ENCODE assay signal across 11 cellular contexts in genomic region chr5:178115835-178116405, GRCh38. TPM values are rescaled to one million over a fixed set of nuclear protein-coding genes. Genes with fewer than 3 reads are reported as not detected.
DNase-seq lines count a peak whose midpoint lies in the region; FAIRE-seq and TF ChIP-seq lines count a peak whose summit lies in the region.
"Had no signal": no experiment of that assay in that cellular context is flagged by ENCODE, and none has a peak within 500 bp of the region (broad histone marks: within the 10 kb centered on the region; RNA-seq: fewer than 3 reads in every experiment).

No MANE protein-coding gene starts in this region.

- no peaks in the 10 kb centered on the region for H3K9me3 ChIP-seq in ES-I3 (ENCODE audit: control insufficient read depth, insufficient read depth, low read length)
- H3K9me3 ChIP-seq in OCI-LY1 (ENCODE audit: low read length), result no peaks in the 10 kb centered on the region
- H3K9me3 ChIP-seq in endothelial cell of umbilical vein (replicated peaks; ENCODE audit: control insufficient read depth, insufficient read depth, low read length), result no peaks in the 10 kb centered on the region
- no peaks in the 10 kb centered on the region for H3K9me3 ChIP-seq in neural cell (ENCODE audit: low read length)
- H3K9me3 ChIP-seq in Peyer's patch, result no peaks in the 10 kb centered on the region
- H3K9me3 ChIP-seq: HAP-1 had no signal

- H3K4me1 ChIP-seq in ES-I3 (ENCODE audit: insufficient read depth, low read length), result peaks cover 28% of the 10 kb centered on the region
- peaks cover 72% of the 10 kb centered on the region for H3K4me1 ChIP-seq in OCI-LY1 (ENCODE audit: insufficient read depth, low read length, severe bottlenecking)
- peaks cover 47% of the 10 kb centered on the region for H3K4me1 ChIP-seq in endothelial cell of umbilical vein (ENCODE audit: control insufficient read depth, extremely low read depth, insufficient read depth, low read length)
- H3K4me1 ChIP-seq in Peyer's patch, result peaks cover 0 to 51% (median 26%) of the 10 kb centered on the region in 4 donors
- H3K4me1 ChIP-seq: HAP-1 had no signal

- no peaks in the 10 kb centered on the region for H3K9me1 ChIP-seq in endothelial cell of umbilical vein (replicated peaks; ENCODE audit: control insufficient read depth, extremely low read depth, insufficient read depth, low read length)

- H3K79me2 ChIP-seq in OCI-LY1 (ENCODE audit: insufficient read depth, low read length), result no peaks in the 10 kb centered on the region
- H3K79me2 ChIP-seq in endothelial cell of umbilical vein (ENCODE audit: control insufficient read depth, insufficient read depth, low read length), result peaks cover 9% of the 10 kb centered on the region
- H3K79me2 ChIP-seq in neural cell (replicated peaks; ENCODE audit: insufficient read depth, low read length), result no peaks in the 10 kb centered on the region

- CTCF ChIA-PET in endothelial cell of umbilical vein (lab: Charles Lee), result interaction anchor here (0.9 to 2.0 kb wide), 4 partner anchors 10 to 42 kb away, joined by 3 to 7 read pairs (median 3); no protein-coding TSS in a partner anchor

- H3K4me3 ChIP-seq in OCI-LY1 (ENCODE audit: low read depth, low read length, poor library complexity, severe bottlenecking), result peak overlapping the region; percentile 90
- peak overlapping the region in 2 of 3 experiments; percentile 69 to 94 for H3K4me3 ChIP-seq in endothelial cell of umbilical vein (replicated peaks in 1 of 3; ENCODE audit: insufficient read depth in 1 of 3, low read depth in 1 of 3, low read length in 3 of 3)
- H3K4me3 ChIP-seq in neural cell (ENCODE audit: low read length), result peak overlapping the region; percentile 79
- peak overlapping the region in 1 of 59 donors; percentile 69 for H3K4me3 ChIP-seq in dorsolateral prefrontal cortex
- peak overlapping the region in 1 of 4 donors; percentile 20 for H3K4me3 ChIP-seq in Peyer's patch
- H3K4me3 ChIP-seq: HAP-1 had no signal

- TF ChIP-seq RAD21 in neural cell (conservative IDR thresholded peaks at IDR 0.05), result no peak

- H4K20me1 ChIP-seq in OCI-LY1 (ENCODE audit: insufficient read depth, low read length) (no peaks in the 10 kb centered on the region), endothelial cell of umbilical vein (replicated peaks; ENCODE audit: control insufficient read depth, extremely low read depth, insufficient read depth, low read length) (no peaks in the 10 kb centered on the region), neural cell (ENCODE audit: insufficient read depth) (no peaks in the 10 kb centered on the region)

- BruUV-seq in endothelial cell of umbilical vein (replicated peaks; lab: Mats Ljungman, UMichigan), result no TSS peak

- TF ChIP-seq POLR2A in endothelial cell of umbilical vein (IDR thresholded peaks at IDR 0.05; ENCODE audit: low read depth, low read length) (no peak), Peyer's patch (IDR thresholded peaks at IDR 0.05) (no peak)

- H3K27me3 ChIP-seq in OCI-LY1 (ENCODE audit: insufficient read depth, low read length) (peaks cover 15% of the 10 kb centered on the region), endothelial cell of umbilical vein (ENCODE audit: control insufficient read depth in 2 of 2, insufficient read depth in 2 of 2, low read length in 2 of 2) (no peaks in the 10 kb centered on the region), neural cell (ENCODE audit: insufficient read depth, low read depth, low read length) (no peaks in the 10 kb centered on the region), dorsolateral prefrontal cortex (peaks cover 0 to 66% (median 23%) of the 10 kb centered on the region in 45 donors), Peyer's patch (peaks cover 0 to 13% of the 10 kb centered on the region in 2 donors)

- POLR2A ChIA-PET in endothelial cell of umbilical vein (lab: Charles Lee), result interaction anchor here (0.6 to 1.0 kb wide), 2 partner anchors 9 to 27 kb away, joined by 3 to 5 read pairs; no protein-coding TSS in a partner anchor

- H3K4me2 ChIP-seq in OCI-LY1 (ENCODE audit: low read length) (peak overlapping the region; percentile 79), endothelial cell of umbilical vein (ENCODE audit: insufficient read depth, low read length) (peak overlapping the region; percentile 72), neural cell (ENCODE audit: low read length) (no peak overlapping the region)

- FAIRE-seq in endothelial cell of umbilical vein (lab: Jason Lieb, UNC), result peak; percentile 74

- H3F3A ChIP-seq in OCI-LY1 (ENCODE audit: insufficient read depth, low read length) (no peaks in the 10 kb centered on the region), neural cell (ENCODE audit: insufficient read depth, low read length, poor library complexity, severe bottlenecking) (no peaks in the 10 kb centered on the region)

- TF ChIP-seq EP300 in neural cell (conservative IDR thresholded peaks at IDR 0.05; ENCODE audit: poor library complexity, severe bottlenecking), result no peak

- intact Hi-C loops in endothelial cell of umbilical vein (cut with micrococcal nuclease), result loop anchor here (2.0 to 10.0 kb wide), 2 partner anchors 31 to 621 kb away; partner anchors contain the start of gene PDLIM7
- intact Hi-C loops in dorsolateral prefrontal cortex (cut with DNase I), result no loop called here

- H2AFZ ChIP-seq in OCI-LY1 (ENCODE audit: low read length) (no peak overlapping the region), endothelial cell of umbilical vein (ENCODE audit: low read depth, low read length) (no peak overlapping the region), neural cell (ENCODE audit: low read depth, low read length) (no peak overlapping the region)

- dilution Hi-C loops in endothelial cell of umbilical vein (cut with MboI; ENCODE audit: extremely low pct_ligation_motif_present, low sequenced_read_pairs), result no loop called here

- H3K36me3 ChIP-seq in ES-I3 (ENCODE audit: insufficient read depth, low read length), result no peaks in the 10 kb centered on the region
- no peaks in the 10 kb centered on the region; the same call in 1 of the 2 replicates for H3K36me3 ChIP-seq in OCI-LY1 (ENCODE audit: insufficient read depth, low read length)
- H3K36me3 ChIP-seq in endothelial cell of umbilical vein (ENCODE audit: control insufficient read depth in 2 of 2, extremely low read depth in 1 of 2, insufficient read depth in 2 of 2, low read length in 2 of 2), result peaks cover 0 to 9% of the 10 kb centered on the region in 2 experiments
- no peaks in the 10 kb centered on the region for H3K36me3 ChIP-seq in neural cell (ENCODE audit: insufficient read depth, low read length)
- H3K36me3 ChIP-seq in Peyer's patch, result no peaks in the 10 kb centered on the region
- H3K36me3 ChIP-seq: HAP-1 had no signal

- no peak for TF ChIP-seq CTCF in OCI-LY1 (IDR thresholded peaks at IDR 0.05; ENCODE audit: low read length)
- TF ChIP-seq CTCF in endothelial cell of umbilical vein (IDR thresholded peaks at IDR 0.05; ENCODE audit: extremely low read depth in 1 of 2, insufficient read depth in 1 of 2, low read depth in 1 of 2, low read length in 2 of 2), result no peak
- no peak for TF ChIP-seq CTCF in neural cell (IDR thresholded peaks at IDR 0.05; ENCODE audit: poor library complexity, severe bottlenecking)
- no peak for TF ChIP-seq CTCF in dorsolateral prefrontal cortex (IDR thresholded peaks at IDR 0.05 in 54 of 56, conservative IDR thresholded peaks at IDR 0.05 in 2 of 56; ENCODE audit: low read depth in 1 of 56, partially characterized antibody in 56 of 56)
- TF ChIP-seq CTCF in Peyer's patch (IDR thresholded peaks at IDR 0.05), result no peak

- H3K27ac ChIP-seq in OCI-LY1 (ENCODE audit: low read depth, low read length, poor library complexity, severe bottlenecking) (peak overlapping the region; percentile 97), endothelial cell of umbilical vein (ENCODE audit: insufficient read depth, low read depth, low read length) (peak overlapping the region; percentile 27), neural cell (ENCODE audit: low read length) (no peak overlapping the region), dorsolateral prefrontal cortex (no peak overlapping the region), Peyer's patch (peak overlapping the region in 1 of 4 donors; percentile 82), substantia nigra (ENCODE audit: low read depth, low read length, poor library complexity, severe bottlenecking) (no peak overlapping the region)

- H3K9ac ChIP-seq in ES-I3 (ENCODE audit: low read depth, low read length) (peak overlapping the region; percentile 60), OCI-LY1 (ENCODE audit: low read length) (peak overlapping the region; percentile 89), endothelial cell of umbilical vein (replicated peaks; ENCODE audit: extremely low read depth, insufficient read depth, low read length) (peak overlapping the region; percentile 19), neural cell (ENCODE audit: low read length) (no peak overlapping the region)

- H3K9me2 ChIP-seq in OCI-LY1 (ENCODE audit: low read depth, low read length), result no peaks in the 10 kb centered on the region
- H3K9me2 ChIP-seq in neural cell (ENCODE audit: insufficient read depth, low read length), result no peaks in the 10 kb centered on the region

- DNase-seq in endothelial cell of umbilical vein (ENCODE audit: low read depth, low spot score) (no peak), dorsolateral prefrontal cortex (no peak), Peyer's patch (no peak), substantia nigra (lab: John Stamatoyannopoulos, UW) (no peak)
- DNase-seq in activated CD4-positive, CD25-positive, alpha-beta regulatory T cell (lab: John Stamatoyannopoulos, UW), result no peak
- DNase-seq: DMS79 treated with DMSO at 0.1 percent for 48 hours, mesenchymal stem cell had no signal

RNA-seq across cellular contexts. Expression of gene N4BP3, which starts 2.6 kb away (rescaled TPM):
- total RNA-seq in endothelial cell of umbilical vein (38.2 and 40.3 TPM in 2 replicates), dorsolateral prefrontal cortex (10 to 100 TPM in 30 of 120 experiments, 1 to 10 TPM in 90; 2.7 to 13.4 (median 8.4) TPM), Peyer's patch (1 to 10 TPM in 2 of 4 donors, under 1 TPM in 2; 0.53 to 2.5 (median 1.1) TPM)
- polyA plus RNA-seq in endothelial cell of umbilical vein (11.8 and 12.5 TPM in 2 replicates), neural cell (4.6 and 5.8 TPM in 2 replicates)
- 8.3 and 10.6 TPM in 2 replicates for polyA plus RNA-seq in endothelial cell of umbilical vein (2011; cell fraction: cytosol; rRNA removed)
- polyA plus RNA-seq in endothelial cell of umbilical vein (2011; cell fraction: nucleus; rRNA removed), result 22.0 TPM in 2 replicates
- polyA plus RNA-seq in endothelial cell of umbilical vein (2012), result 2.4 and 3.4 TPM in 2 replicates
- polyA minus RNA-seq in endothelial cell of umbilical vein (13.2 and 16.2 TPM in 2 replicates), neural cell (6.3 and 6.4 TPM in 2 replicates)
- polyA minus RNA-seq in endothelial cell of umbilical vein (2011; cell fraction: cytosol; rRNA and poly(A)+ RNA removed), result 0.82 TPM
- polyA minus RNA-seq in endothelial cell of umbilical vein (2011; cell fraction: nucleus; rRNA and poly(A)+ RNA removed), result 13.2 and 19.0 TPM in 2 replicates

RNA-seq across cellular contexts. Expression of gene RMND5B, which starts 14.9 kb away (rescaled TPM):
- total RNA-seq in endothelial cell of umbilical vein (34.2 and 38.2 TPM in 2 replicates), dorsolateral prefrontal cortex (10 to 100 TPM; 30.6 to 55.2 (median 42.7) TPM), Peyer's patch (10 to 100 TPM; 35.9 to 59.4 (median 51.7) TPM)
- polyA plus RNA-seq in endothelial cell of umbilical vein (37.2 and 40.2 TPM in 2 replicates), neural cell (37.3 and 48.2 TPM in 2 replicates)
- polyA plus RNA-seq in endothelial cell of umbilical vein (2011; cell fraction: cytosol; rRNA removed), result 37.4 and 40.0 TPM in 2 replicates
- polyA plus RNA-seq in endothelial cell of umbilical vein (2011; cell fraction: nucleus; rRNA removed), result 56.5 and 63.0 TPM in 2 replicates
- polyA plus RNA-seq in endothelial cell of umbilical vein (2012), result 11.9 and 17.7 TPM in 2 replicates
- polyA minus RNA-seq in endothelial cell of umbilical vein (37.4 and 48.4 TPM in 2 replicates), neural cell (42.8 and 43.3 TPM in 2 replicates)
- 29.2 TPM for polyA minus RNA-seq in endothelial cell of umbilical vein (2011; cell fraction: cytosol; rRNA and poly(A)+ RNA removed)
- polyA minus RNA-seq in endothelial cell of umbilical vein (2011; cell fraction: nucleus; rRNA and poly(A)+ RNA removed), result 23.2 and 24.3 TPM in 2 replicates

RNA-seq across cellular contexts. Expression of gene NHP2, which starts 37.8 kb away (rescaled TPM):
- total RNA-seq in endothelial cell of umbilical vein, result 205 and 210 TPM in 2 replicates
- 202 and 220 TPM in 2 replicates for polyA plus RNA-seq in endothelial cell of umbilical vein
- 245 and 324 TPM in 2 replicates for polyA plus RNA-seq in endothelial cell of umbilical vein (2011; cell fraction: cytosol; rRNA removed)
- polyA plus RNA-seq in endothelial cell of umbilical vein (2011; cell fraction: nucleus; rRNA removed), result 87.5 and 117 TPM in 2 replicates
- polyA plus RNA-seq in endothelial cell of umbilical vein (2012), result 197 and 224 TPM in 2 replicates
- polyA minus RNA-seq in endothelial cell of umbilical vein, result 50.8 and 57.1 TPM in 2 replicates
- 130 TPM for polyA minus RNA-seq in endothelial cell of umbilical vein (2011; cell fraction: cytosol; rRNA and poly(A)+ RNA removed)
- 25.5 and 36.5 TPM in 2 replicates for polyA minus RNA-seq in endothelial cell of umbilical vein (2011; cell fraction: nucleus; rRNA and poly(A)+ RNA removed)
- 318 and 332 TPM in 2 replicates for polyA plus RNA-seq in neural cell
- polyA minus RNA-seq in neural cell, result 105 and 138 TPM in 2 replicates
- total RNA-seq in dorsolateral prefrontal cortex, result 100 to 1,000 TPM in 35 of 120 experiments, 10 to 100 TPM in 85; 65.7 to 132 (median 91.9) TPM
- total RNA-seq in Peyer's patch, result 10 to 100 TPM; 49.5 to 75.9 (median 62.0) TPM

Comparison
In these comparisons a context has a peak if more than half of its experiments do, and no peak if none do; other contexts are left out.
1. H3K27ac ChIP-seq: peak in OCI-LY1 (single experiment) and endothelial cell of umbilical vein (single experiment); none in neural cell (single experiment), dorsolateral prefrontal cortex (0 of 59) and substantia nigra (single experiment).